Comparison of ENCODE assay signal across 15 cellular contexts in the genomic region with DNA sequence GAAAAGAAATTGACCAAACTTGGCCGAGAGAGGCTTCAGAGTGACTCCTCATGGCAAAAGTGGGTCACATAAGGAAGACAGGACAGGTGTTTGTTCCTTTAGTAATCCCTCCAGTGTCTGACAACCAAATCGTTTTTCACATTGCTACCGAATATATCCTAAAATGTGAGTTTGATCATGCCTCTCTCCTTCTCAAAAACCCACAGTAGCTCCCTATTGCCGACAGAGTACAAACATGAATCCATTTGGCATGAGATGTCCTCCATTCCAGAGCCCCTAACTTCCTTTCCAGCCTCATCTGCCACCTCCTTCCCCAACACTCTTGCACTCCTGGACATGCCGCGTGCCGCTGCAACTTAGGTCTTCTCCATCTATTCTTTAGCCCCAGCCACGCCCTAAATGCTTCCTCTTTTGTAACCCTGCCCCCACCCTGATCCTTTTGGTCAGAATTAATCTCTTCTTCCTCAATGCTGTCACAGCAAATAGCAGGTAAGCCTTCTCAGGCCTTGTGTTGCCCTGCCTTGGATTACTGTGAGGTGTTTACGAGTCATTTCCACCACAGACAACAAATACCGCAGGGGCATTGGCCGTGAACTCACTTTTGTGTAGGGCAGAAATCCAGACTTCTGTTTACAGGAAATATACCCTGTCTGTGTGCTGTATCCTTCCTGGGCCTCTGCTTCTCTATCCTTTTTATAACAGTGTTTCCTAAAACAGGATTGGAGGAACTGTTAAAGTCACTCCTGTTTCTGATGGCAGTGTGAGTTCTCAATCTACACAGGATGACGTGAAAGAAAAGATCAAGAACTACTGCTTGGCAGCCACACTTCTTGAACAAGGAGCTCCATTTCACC.
DNase-seq lines count a peak whose midpoint lies in the region; ATAC-seq and TF ChIP-seq lines count a peak whose summit lies in the region.
"Had no signal": no experiment of that assay in that cellular context is flagged by ENCODE, and none has a peak within 500 bp of the region (broad histone marks: within the 10 kb centered on the region; RNA-seq: fewer than 3 reads in every experiment).

No MANE protein-coding gene starts in this region.

- WGBS in upper lobe of left lung, 2 donors, result 61 to 65% methylated on average over 12 of the region's 12 CpGs

- peak overlapping the region; percentile 8 for H3K27ac Mint-ChIP-seq in T-helper 1 cell treated with Interleukin-12 subunit alpha and Interleukin-12 subunit beta and Interleukin-4 antibody, amounts not matched to agents 30 μg/mL and 1 μg/mL, for 36 hours
- H3K27ac Mint-ChIP-seq: activated naive CD4-positive, alpha-beta T cell treated with anti-CD3 and anti-CD28 coated beads, Interleukin-2, amount 50 U/mL, for 72 hours had no signal

- H3K27me3 Mint-ChIP-seq in T-helper 1 cell treated with Interleukin-12 subunit alpha and Interleukin-12 subunit beta and Interleukin-4 antibody, amounts not matched to agents 30 μg/mL and 1 μg/mL, for 36 hours (ENCODE audit: low read depth), result peaks cover 10% of the 10 kb centered on the region

- TF ChIP-seq CTCF in upper lobe of left lung (IDR thresholded peaks at IDR 0.05) (no peak), foreskin keratinocyte (conservative IDR thresholded peaks at IDR 0.05) (no peak)

- DNase-seq in T-helper 1 cell, result no peak
- peak; percentile 38 for DNase-seq in RKO (ENCODE audit: low spot score)
- DNase-seq in epithelial cell of prostate (ENCODE audit: low read depth, low spot score), result no peak
- peak in 1 of 2 donors; percentile 56 for DNase-seq in upper lobe of left lung
- no peak for DNase-seq in foreskin keratinocyte
- no peak for DNase-seq in occipital lobe (lab: John Stamatoyannopoulos, UW)
- no peak for DNase-seq in NCI-H446 (lab: John Stamatoyannopoulos, UW)
- DNase-seq: activated CD8-positive, alpha-beta memory T cell treated with anti-CD3 and anti-CD28 coated beads for 24 hours; kidney; NCI-H1105; NCI-H524 had no signal

- H3K9me3 Mint-ChIP-seq in T-helper 1 cell treated with Interleukin-12 subunit alpha and Interleukin-12 subunit beta and Interleukin-4 antibody, amounts not matched to agents 30 μg/mL and 1 μg/mL, for 36 hours, result peaks cover 12% of the 10 kb centered on the region

- H3K9me3 ChIP-seq in upper lobe of left lung, result no peaks in the 10 kb centered on the region

- no peak for TF ChIP-seq POLR2A in upper lobe of left lung (IDR thresholded peaks at IDR 0.05)

- H3K4me1 ChIP-seq in upper lobe of left lung (no peaks in the 10 kb centered on the region), foreskin keratinocyte (no peaks in the 10 kb centered on the region)
- H3K4me1 ChIP-seq: tibial nerve had no signal

- H3K27ac ChIP-seq in epithelial cell of prostate (peak overlapping the region; percentile 26), upper lobe of left lung (peak overlapping the region in 1 of 4 donors; percentile 5), foreskin keratinocyte (no peak overlapping the region)
- H3K27ac ChIP-seq: tibial nerve had no signal

- no peak overlapping the region for H3K4me3 Mint-ChIP-seq in T-helper 1 cell treated with Interleukin-12 subunit alpha and Interleukin-12 subunit beta and Interleukin-4 antibody, amounts not matched to agents 30 μg/mL and 1 μg/mL, for 36 hours
- H3K4me3 Mint-ChIP-seq: neural crest cell had no signal

- H3K36me3 ChIP-seq in upper lobe of left lung, result no peaks in the 10 kb centered on the region
- H3K36me3 ChIP-seq: tibial nerve had no signal

- H3K4me3 ChIP-seq in upper lobe of left lung, result no peak overlapping the region
- H3K4me3 ChIP-seq: tibial nerve had no signal

- H3K27me3 ChIP-seq in upper lobe of left lung, result no peaks in the 10 kb centered on the region
- no peaks in the 10 kb centered on the region for H3K27me3 ChIP-seq in foreskin keratinocyte
- H3K27me3 ChIP-seq: tibial nerve had no signal

- ATAC-seq in upper lobe of left lung (ENCODE audit: low FRiP score in 2 of 2) (peak; percentile 39 to 64), foreskin keratinocyte (no peak)
- ATAC-seq: activated naive CD4-positive, alpha-beta T cell treated with anti-CD3 and anti-CD28 coated beads, Interleukin-2, amount 50 U/mL, for 72 hours had no signal

- no peak for TF ChIP-seq EP300 in upper lobe of left lung (IDR thresholded peaks at IDR 0.05)

- H3K4me1 Mint-ChIP-seq in T-helper 1 cell treated with Interleukin-12 subunit alpha and Interleukin-12 subunit beta and Interleukin-4 antibody, amounts not matched to agents 30 μg/mL and 1 μg/mL, for 36 hours (ENCODE audit: low read depth), result peaks cover 6% of the 10 kb centered on the region
- H3K4me1 Mint-ChIP-seq: neural crest cell had no signal

- H3K36me3 Mint-ChIP-seq in T-helper 1 cell treated with Interleukin-12 subunit alpha and Interleukin-12 subunit beta and Interleukin-4 antibody, amounts not matched to agents 30 μg/mL and 1 μg/mL, for 36 hours (ENCODE audit: low read depth), result peaks cover 2% of the 10 kb centered on the region
- H3K36me3 Mint-ChIP-seq: activated naive CD4-positive, alpha-beta T cell treated with anti-CD3 and anti-CD28 coated beads, Interleukin-2, amount 50 U/mL, for 72 hours had no signal
